Comparison of ENCODE assay signal across 18 cellular contexts in genomic region chr2:16258350-16258749, GRCh38.
"Had no signal": no experiment of that assay in that cellular context is flagged by ENCODE, and none has a peak within 500 bp of the region (broad histone marks: within the 10 kb centered on the region; RNA-seq: fewer than 3 reads in every experiment).

No MANE protein-coding gene starts in this region.

- H3K4me1 ChIP-seq: esophagus muscularis mucosa, spleen, stomach had no signal

- H3K36me3 ChIP-seq: esophagus muscularis mucosa, gastrocnemius medialis, neutrophil, spleen, stomach, thoracic aorta had no signal

- DNase-seq: effector memory CD4-positive, alpha-beta T cell; gastrocnemius medialis; left cardiac atrium; mesendoderm; naive B cell; right cardiac atrium; spleen; stimulated activated CD4-positive, alpha-beta T cell treated with anti-CD3 and anti-CD28 coated beads, Interleukin-15, amount 100 ng/mL, for 24 hours; stimulated activated CD4-positive, alpha-beta T cell treated with anti-CD3 and anti-CD28 coated beads, Interleukin-1b, Interleukin-23, amount 100 ng/mL, for 48 hours; stimulated activated CD4-positive, alpha-beta T cell treated with anti-CD3 and anti-CD28 coated beads, Interleukin-4, amount 100 ng/mL, for 4 hours; stimulated activated naive B cell treated with anti-CD40 and anti-IgM and Interleukin-4, amounts not matched to agents 10 μg/mL and 1 μg/mL and 100 μg/mL, for 72 hours; stomach; substantia nigra had no signal

- H3K27me3 ChIP-seq: esophagus muscularis mucosa, gastrocnemius medialis, stomach had no signal

- H3K27ac ChIP-seq: epithelial cell of prostate, esophagus muscularis mucosa, gastrocnemius medialis, neutrophil, spleen, stomach, thoracic aorta had no signal

- H3K36me3 Mint-ChIP-seq: naive B cell; stimulated activated naive B cell treated with anti-CD40 and anti-IgM and Interleukin-4, amounts not matched to agents 10 μg/mL and 1 μg/mL and 100 μg/mL, for 72 hours had no signal

- H3K27ac Mint-ChIP-seq: naive B cell; stimulated activated naive B cell treated with anti-CD40 and anti-IgM and Interleukin-4, amounts not matched to agents 10 μg/mL and 1 μg/mL and 100 μg/mL, for 72 hours had no signal

- H3K4me1 Mint-ChIP-seq: naive B cell; stimulated activated naive B cell treated with anti-CD40 and anti-IgM and Interleukin-4, amounts not matched to agents 10 μg/mL and 1 μg/mL and 100 μg/mL, for 72 hours had no signal

- H3K9me3 ChIP-seq: esophagus muscularis mucosa, gastrocnemius medialis, neutrophil, spleen, thoracic aorta had no signal

- H3K4me3 ChIP-seq: esophagus muscularis mucosa, gastrocnemius medialis, spleen, stomach, thoracic aorta had no signal

- H3K4me3 Mint-ChIP-seq: naive B cell; nephron; stimulated activated naive B cell treated with anti-CD40 and anti-IgM and Interleukin-4, amounts not matched to agents 10 μg/mL and 1 μg/mL and 100 μg/mL, for 72 hours had no signal
